ENCODE assay signal across 13 cellular contexts in the genomic region with DNA sequence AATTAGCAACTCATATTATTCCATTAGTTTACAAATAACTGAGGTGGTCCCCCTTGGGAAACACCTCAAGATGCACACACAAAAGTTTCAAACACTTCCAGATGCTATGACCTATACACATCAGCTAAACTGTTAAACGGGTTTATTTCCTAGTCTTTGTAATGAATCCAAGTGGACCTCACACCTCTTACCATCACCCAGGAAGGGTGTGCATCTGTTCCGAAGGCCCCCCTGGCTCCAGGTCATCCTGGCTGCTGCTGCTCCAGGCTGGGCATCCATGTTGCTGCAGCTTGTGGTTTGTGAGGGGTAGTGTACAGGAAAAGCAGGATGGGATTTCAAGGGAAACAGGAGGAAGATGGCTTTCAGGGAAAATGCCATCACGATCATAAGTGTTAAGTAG. TPM values are rescaled to one million over a fixed set of nuclear protein-coding genes. Genes with fewer than 3 reads are reported as not detected.
DNase-seq lines count a peak whose midpoint lies in the region; ATAC-seq, FAIRE-seq and TF ChIP-seq lines count a peak whose summit lies in the region.
"Had no signal": no experiment of that assay in that cellular context is flagged by ENCODE, and none has a peak within 500 bp of the region (broad histone marks: within the 10 kb centered on the region; RNA-seq: fewer than 3 reads in every experiment).

No MANE protein-coding gene starts in this region.

- CTCF ChIA-PET in Panc1 (lab: Charles Lee), result no interaction called here

- no peaks in the 10 kb centered on the region for H3K27me3 ChIP-seq in Panc1 (ENCODE audit: control insufficient read depth, insufficient read depth, low read length)
- H3K27me3 ChIP-seq: MG63 had no signal

- H3K27me3 Mint-ChIP-seq in activated T-cell treated with anti-CD3 and anti-CD28 coated beads, Interleukin-2, amount 50 U/mL, for 24 hours, result no peaks in the 10 kb centered on the region

- FAIRE-seq in frontal cortex (lab: Jason Lieb, UNC), result no peak

- in situ Hi-C loops in Panc1 (cut with HindIII; ENCODE audit: low pct_unique_long_range_greater_than_20kb, low sequenced_read_pairs), result no loop called here
- in situ Hi-C loops in GM13977 (cut with MboI; ENCODE audit: low pct_unique_long_range_greater_than_20kb, low sequenced_read_pairs, unreplicated experiment), result no loop called here

- H3K9me3 ChIP-seq in Panc1 (ENCODE audit: control insufficient read depth, insufficient read depth, low read depth, low read length), result no peaks in the 10 kb centered on the region
- H3K9me3 ChIP-seq: MG63 had no signal

- H3K4me3 ChIP-seq in Panc1 (ENCODE audit: low read depth in 2 of 2, low read length in 2 of 2), result no peak overlapping the region
- H3K4me3 ChIP-seq: MG63 had no signal

- BruUV-seq in Panc1 (replicated peaks; lab: Mats Ljungman, UMichigan), result TSS peak; percentile 3

- no peaks in the 10 kb centered on the region for H3K9me3 Mint-ChIP-seq in activated T-cell treated with anti-CD3 and anti-CD28 coated beads, Interleukin-2, amount 50 U/mL, for 24 hours
- no peaks in the 10 kb centered on the region for H3K9me3 Mint-ChIP-seq in stimulated activated effector memory CD8-positive, alpha-beta T cell treated with anti-CD3 and anti-CD28 coated beads, Interleukin-12 subunit alpha, Interleukin-12 subunit beta, amount 100 ng/mL, for 72 hours

- DNase-seq in activated T-cell treated with anti-CD3 and anti-CD28 coated beads, Interleukin-2, amount 50 U/mL, for 24 hours, result no peak
- no peak for DNase-seq in activated T-cell treated with anti-CD3 and anti-CD28 coated beads, Interleukin-2, amount 50 U/mL, for 1 hour
- DNase-seq in Panc1 (ENCODE audit: low read depth, low spot score), result no peak
- no peak for DNase-seq in epithelial cell of prostate (ENCODE audit: low read depth, low spot score)
- DNase-seq in stimulated activated effector memory CD8-positive, alpha-beta T cell treated with anti-CD3 and anti-CD28 coated beads, Interleukin-12 subunit alpha, Interleukin-12 subunit beta, amount 100 ng/mL, for 72 hours (ENCODE audit: low spot score in 2 of 2), result no peak
- no peak for DNase-seq in GM13977 (ENCODE audit: low spot score)
- no peak for DNase-seq in dedifferentiated amniotic fluid mesenchymal stem cell (ENCODE audit: extremely low spot score)
- DNase-seq in frontal cortex (ENCODE audit: low spot score in 2 of 2), result no peak
- DNase-seq: GF-D8, MG63, NCI-H748 treated with DMSO at 0.1 percent for 48 hours, substantia nigra had no signal

- H3K4me3 Mint-ChIP-seq in activated T-cell treated with anti-CD3 and anti-CD28 coated beads, Interleukin-2, amount 50 U/mL, for 24 hours, result peak overlapping the region; percentile 99
- H3K4me3 Mint-ChIP-seq in stimulated activated effector memory CD8-positive, alpha-beta T cell treated with anti-CD3 and anti-CD28 coated beads, Interleukin-12 subunit alpha, Interleukin-12 subunit beta, amount 100 ng/mL, for 72 hours, result peak overlapping the region; percentile 96

- H3K36me3 ChIP-seq in Panc1 (ENCODE audit: control insufficient read depth, insufficient read depth, low read length), result peaks cover 56% of the 10 kb centered on the region

- TF ChIP-seq CTCF in Panc1 (IDR thresholded peaks at IDR 0.05) (no peak), GM13977 (IDR thresholded peaks at IDR 0.05; ENCODE audit: extremely low read depth, insufficient read depth, missing control alignments) (no peak)

- H3K4me1 Mint-ChIP-seq in activated T-cell treated with anti-CD3 and anti-CD28 coated beads, Interleukin-2, amount 50 U/mL, for 24 hours (ENCODE audit: low read depth), result peaks cover 82% of the 10 kb centered on the region
- H3K4me1 Mint-ChIP-seq in stimulated activated effector memory CD8-positive, alpha-beta T cell treated with anti-CD3 and anti-CD28 coated beads, Interleukin-12 subunit alpha, Interleukin-12 subunit beta, amount 100 ng/mL, for 72 hours, result peaks cover 74% of the 10 kb centered on the region

- H3K27ac ChIP-seq in Panc1 (ENCODE audit: low read length) (no peak overlapping the region), epithelial cell of prostate (peak overlapping the region; percentile 89)

- intact Hi-C loops in Panc1 (cut with micrococcal nuclease; ENCODE audit: unreplicated experiment), result no loop called here

- H3K36me3 Mint-ChIP-seq in activated T-cell treated with anti-CD3 and anti-CD28 coated beads, Interleukin-2, amount 50 U/mL, for 24 hours (ENCODE audit: low read depth), result peaks cover 98% of the 10 kb centered on the region
- peaks cover 100% of the 10 kb centered on the region for H3K36me3 Mint-ChIP-seq in stimulated activated effector memory CD8-positive, alpha-beta T cell treated with anti-CD3 and anti-CD28 coated beads, Interleukin-12 subunit alpha, Interleukin-12 subunit beta, amount 100 ng/mL, for 72 hours

- H3K27ac Mint-ChIP-seq in activated T-cell treated with anti-CD3 and anti-CD28 coated beads, Interleukin-2, amount 50 U/mL, for 24 hours, result peak overlapping the region; percentile 100
- H3K27ac Mint-ChIP-seq in stimulated activated effector memory CD8-positive, alpha-beta T cell treated with anti-CD3 and anti-CD28 coated beads, Interleukin-12 subunit alpha, Interleukin-12 subunit beta, amount 100 ng/mL, for 72 hours, result peak overlapping the region; percentile 100

- peaks cover 42% of the 10 kb centered on the region for H3K4me1 ChIP-seq in Panc1 (ENCODE audit: control insufficient read depth, insufficient read depth, low read length)

- POLR2A ChIA-PET in Panc1 (lab: Charles Lee), result no interaction called here

- no peak for ATAC-seq in Panc1
- ATAC-seq in stimulated activated effector memory CD8-positive, alpha-beta T cell treated with anti-CD3 and anti-CD28 coated beads, Interleukin-12 subunit alpha, Interleukin-12 subunit beta, amount 100 ng/mL, for 72 hours, result no peak

RNA-seq across cellular contexts. Expression of a gene that starts 6.8 kb away (rescaled TPM):
- total RNA-seq in Panc1 (2021; ENCODE audit: unreplicated experiment) (537 TPM), frontal cortex (614 TPM)
- 384 TPM for polyA plus RNA-seq in Panc1 (2012; ENCODE audit: insufficient read length)

RNA-seq across cellular contexts. Expression of a gene that starts 17.5 kb away (rescaled TPM):
- total RNA-seq in Panc1 (2021; ENCODE audit: unreplicated experiment), result 0.28 TPM
- not detected for polyA plus RNA-seq in Panc1 (2012; ENCODE audit: insufficient read length)
- total RNA-seq in frontal cortex, result not detected
- polyA plus RNA-seq: neural cell had no signal
